Comparison of ENCODE assay signal across 28 cellular contexts in the genomic region with DNA sequence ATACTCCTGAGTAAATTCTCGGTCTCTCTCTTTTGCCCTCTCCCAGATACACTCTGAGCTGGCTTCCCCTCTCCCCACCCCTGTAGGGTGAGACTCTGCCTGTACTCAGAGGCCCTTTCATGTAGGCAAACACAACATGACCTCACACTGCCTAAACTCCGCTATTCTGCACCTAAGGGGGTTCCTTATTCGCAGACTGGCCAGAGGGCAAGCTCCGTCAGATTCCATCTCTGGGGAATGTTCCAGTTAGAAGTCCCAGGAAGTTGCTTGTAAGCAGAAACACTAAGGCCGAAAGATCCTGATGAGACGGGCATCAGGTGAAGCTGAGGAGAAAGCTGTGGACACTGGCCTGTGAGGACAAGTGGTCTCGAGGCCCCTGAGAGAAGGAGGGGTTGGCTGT.
"Had no signal": no experiment of that assay in that cellular context is flagged by ENCODE, and none has a peak within 500 bp of the region (broad histone marks: within the 10 kb centered on the region; RNA-seq: fewer than 3 reads in every experiment).

No MANE protein-coding gene starts in this region.

- H3K4me3 ChIP-seq: left lung, lower lobe of right lung, pancreas, prostate gland, sigmoid colon, spleen, suprapubic skin, thoracic aorta, tibial artery, uterus had no signal

- H3K36me3 ChIP-seq: left lung, lower lobe of right lung, pancreas, prostate gland, sigmoid colon, spleen, suprapubic skin, thoracic aorta, tibial artery, uterus had no signal

- DNase-seq: hypothalamus; immature natural killer cell; kidney; left colon; left lung; lower lobe of right lung; mammary epithelial cell; mesendoderm; naive B cell; natural killer cell; nephron progenitor cell; nucleus accumbens; pancreas; posterior cingulate gyrus; retina; right cardiac atrium; sigmoid colon; spleen; stimulated activated CD4-positive, alpha-beta T cell treated with anti-CD3 and anti-CD28 coated beads, Interleukin-4, amount 100 ng/mL, for 24 hours; stimulated activated naive CD4-positive, alpha-beta T cell; tibial artery; uterus had no signal

- H3K27ac ChIP-seq: left lung, lower lobe of right lung, pancreas, prostate gland, sigmoid colon, spleen, suprapubic skin, thoracic aorta, tibial artery, uterus had no signal

- ATAC-seq: left lung; lower lobe of right lung; natural killer cell; right cardiac atrium; stimulated activated effector memory CD8-positive, alpha-beta T cell treated with anti-CD3 and anti-CD28 coated beads, Interleukin-12 subunit alpha, Interleukin-12 subunit beta, amount 100 ng/mL, for 72 hours had no signal

- H3K27me3 ChIP-seq: left lung, pancreas, sigmoid colon, spleen, suprapubic skin, tibial artery, uterus had no signal

- FAIRE-seq: islet of Langerhans, kidney, pancreas, small intestine had no signal

- H3K9me3 ChIP-seq: left lung, lower lobe of right lung, pancreas, prostate gland, sigmoid colon, spleen, suprapubic skin, thoracic aorta, tibial artery, uterus had no signal

- H3K4me1 ChIP-seq: left lung, lower lobe of right lung, prostate gland, sigmoid colon, spleen, uterus had no signal
